In genomic region chr7:23022258-23022745, GRCh38 we compare ENCODE assay signal across 1 cellular context.
TF ChIP-seq lines count a peak whose summit lies in the region.

No MANE protein-coding gene starts in this region.

TF ChIP-seq in K562, 482 proteins besides CTCF, POLR2A, EP300 and RAD21 (continued from another document and continues in another):
- no peak for TF ChIP-seq CHD7 (IDR thresholded peaks at IDR 0.05; ENCODE audit: low read depth, low read length)
- TF ChIP-seq NR2C2 (CRISPR knock-in tag; IDR thresholded peaks at IDR 0.05) = no peak
- TF ChIP-seq NR2C2 (tag; IDR thresholded peaks at IDR 0.05) = 0 out of 2 replicates have a peak, but pooled peaks have one; percentile 47
- TF ChIP-seq ETV6 (IDR thresholded peaks at IDR 0.05; ENCODE audit: borderline replicate concordance in 1 of 2, low read depth in 2 of 2, low read length in 1 of 2) = peak in 1 of 2 experiments; percentile 33; a peak in 2 of 4 replicates
- no peak for TF ChIP-seq ETV6 (CRISPR knock-in tag; IDR thresholded peaks at IDR 0.05; ENCODE audit: borderline replicate concordance)
- 0 out of 2 replicates have a peak, but pooled peaks have one; percentile 46 for TF ChIP-seq MAFF (IDR thresholded peaks at IDR 0.05; ENCODE audit: low read length)
- TF ChIP-seq ATF7 (IDR thresholded peaks at IDR 0.05) = peak; percentile 58
- no peak for TF ChIP-seq E2F8 (IDR thresholded peaks at IDR 0.05; ENCODE audit: low read depth, partially characterized antibody)
- peak; percentile 25; the same call in 1 of the 2 replicates for TF ChIP-seq NBN (IDR thresholded peaks at IDR 0.05; ENCODE audit: low read depth)
- TF ChIP-seq ZNF444 (CRISPR knock-in tag; IDR thresholded peaks at IDR 0.05) = no peak
- TF ChIP-seq MAFG (tag; conservative IDR thresholded peaks at IDR 0.05) = 0 out of 2 replicates have a peak, but pooled peaks have one; percentile 40
- TF ChIP-seq SMARCA4 (IDR thresholded peaks at IDR 0.05) = peak; percentile 33; the same call in 1 of the 2 replicates
- TF ChIP-seq ZBTB33 (CRISPR knock-in tag; IDR thresholded peaks at IDR 0.05) = no peak
- TF ChIP-seq SRSF7 (optimal IDR thresholded peaks at IDR 0.05; ENCODE audit: low read depth, low read length) = no peak
- 0 out of 4 replicates have a peak, but pooled peaks of 1 of the 2 experiments have one; percentile 24 for TF ChIP-seq MLLT1 (IDR thresholded peaks at IDR 0.05)
- 0 out of 2 replicates have a peak, but pooled peaks have one; percentile 35 for TF ChIP-seq SMARCE1 (IDR thresholded peaks at IDR 0.05)
- no peak for TF ChIP-seq GATAD2B (IDR thresholded peaks at IDR 0.05; ENCODE audit: borderline replicate concordance)
- no peak for TF ChIP-seq CHD1 (IDR thresholded peaks at IDR 0.05; ENCODE audit: low read length)
- TF ChIP-seq EGR1 (conservative IDR thresholded peaks at IDR 0.05) = peak; percentile 48
- peak; percentile 60 for TF ChIP-seq C11orf30 (IDR thresholded peaks at IDR 0.05; ENCODE audit: low read depth)
- 0 out of 2 replicates have a peak, but pooled peaks have one; percentile 31 for TF ChIP-seq ADNP (tag; IDR thresholded peaks at IDR 0.05)
- peak; percentile 12; the same call in 1 of the 2 replicates for TF ChIP-seq MAFK (IDR thresholded peaks at IDR 0.05; ENCODE audit: low read length)
- TF ChIP-seq TEAD4 (IDR thresholded peaks at IDR 0.05; ENCODE audit: low read length) = peak; percentile 45; the same call in 1 of the 2 replicates
- TF ChIP-seq TEAD4 (CRISPR knock-in tag; IDR thresholded peaks at IDR 0.05; ENCODE audit: borderline replicate concordance) = no peak
- 0 out of 4 replicates have a peak, but pooled peaks of 1 of the 2 experiments have one; percentile 41 for TF ChIP-seq ZNF318 (IDR thresholded peaks at IDR 0.05; ENCODE audit: borderline replicate concordance in 1 of 2, low read depth in 1 of 2)
- TF ChIP-seq ATF3 (IDR thresholded peaks at IDR 0.05) = peak; percentile 90
- no peak for TF ChIP-seq ATF3 (CRISPR knock-in tag; conservative IDR thresholded peaks at IDR 0.05)
